ENCODE assay signal across 39 cellular contexts in genomic region chr4:155643087-155643486, GRCh38. TPM values are rescaled to one million over a fixed set of nuclear protein-coding genes. Genes with fewer than 3 reads are reported as not detected.
"Had no signal": no experiment of that assay in that cellular context is flagged by ENCODE, and none has a peak within 500 bp of the region (broad histone marks: within the 10 kb centered on the region; RNA-seq: fewer than 3 reads in every experiment).

No MANE protein-coding gene starts in this region.

- H3K4me3 ChIP-seq: ascending aorta, cardiac muscle cell had no signal

- H3K27ac Mint-ChIP-seq: activated B cell treated with CpG ODN at 0.5 μM for 24 hours; activated CD4-positive, alpha-beta memory T cell treated with anti-CD3 and anti-CD28 coated beads for 36 hours; activated CD4-positive, alpha-beta T cell treated with anti-CD3 and anti-CD28 coated beads, Interleukin-2, amount 10 ng/mL, durations not matched to agents 24 days and 14 days; activated CD8-positive, alpha-beta T cell treated with anti-CD3 and anti-CD28 coated beads for 36 hours; activated naive CD4-positive, alpha-beta T cell treated with anti-CD3 and anti-CD28 coated beads for 36 hours; activated naive CD8-positive, alpha-beta T cell; activated naive CD8-positive, alpha-beta T cell treated with anti-CD3 and anti-CD28 coated beads, Interleukin-2, amount 10 ng/mL, durations not matched to agents 7 days and 5 days; activated naive CD8-positive, alpha-beta T cell treated with anti-CD3 and anti-CD28 coated beads, Interleukin-2, amount 50 U/mL, for 24 hours; activated T-cell treated with anti-CD3 and anti-CD28 coated beads, Interleukin-2, amount 50 U/mL, for 72 hours; activated T-helper 1 cell treated with anti-CD3 and anti-CD28 coated beads, Interleukin-12 subunit alpha, Interleukin-12 subunit beta, Interleukin-2, Interleukin-4 antibody, amounts not matched to agents 30 ng/mL and 10 ng/mL and 1 ng/mL, durations not matched to agents 14 hours and 24 hours and 36 hours; activated T-helper 17 cell treated with anti-CD3 and anti-CD28 coated beads, Interleukin-2, amount 50 U/mL, for 72 hours; brain; T-helper 1 cell treated with Interleukin-12 subunit alpha and Interleukin-12 subunit beta and Interleukin-4 antibody, amounts not matched to agents 30 μg/mL and 1 μg/mL, for 36 hours; T-helper 2 cell treated with Interferon-gamma antibody and Interleukin-4, amounts not matched to agents 5 μg/mL and 100 μg/mL, for 36 hours had no signal

- H3K27me3 Mint-ChIP-seq: activated B cell treated with CpG ODN at 0.5 μM for 24 hours; central memory CD8-positive, alpha-beta T cell had no signal

- DNase-seq: activated B cell treated with CpG ODN at 0.5 μM for 24 hours; activated CD4-positive, alpha-beta memory T cell treated with anti-CD3 and anti-CD28 coated beads for 36 hours; activated CD4-positive, alpha-beta T cell treated with anti-CD3 and anti-CD28 coated beads for 4 hours; activated CD4-positive, alpha-beta T cell treated with anti-CD3 and anti-CD28 coated beads, Interleukin-2, amount 10 ng/mL, durations not matched to agents 24 days and 14 days; activated CD4-positive, alpha-beta T cell treated with anti-CD3 and anti-CD28 coated beads, Interleukin-2, amount 50 U/mL, for 1 hour; activated CD4-positive, alpha-beta T cell treated with anti-CD3 and anti-CD28 coated beads, Interleukin-2, amount 50 U/mL, for 4 hours; activated CD4-positive, CD25-positive, alpha-beta regulatory T cell treated with anti-CD3 and anti-CD28 coated beads, Interleukin-2, amount 50 U/mL, for 72 hours; activated CD8-positive, alpha-beta memory T cell treated with anti-CD3 and anti-CD28 coated beads, Interleukin-2, amount 50 U/mL, for 4 hours; activated CD8-positive, alpha-beta T cell treated with anti-CD3 and anti-CD28 coated beads for 36 hours; activated effector memory CD4-positive, alpha-beta T cell treated with anti-CD3 and anti-CD28 coated beads, Interleukin-2, amount 50 U/mL, for 16 hours; activated gamma-delta T cell treated with Interleukin-2 at 50 U/mL for 16 hours; activated naive CD4-positive, alpha-beta T cell; activated naive CD4-positive, alpha-beta T cell treated with anti-CD3 and anti-CD28 coated beads for 36 hours; activated naive CD4-positive, alpha-beta T cell treated with anti-CD3 and anti-CD28 coated beads, Interleukin-2, amount 50 U/mL, for 16 hours; activated naive CD8-positive, alpha-beta T cell treated with anti-CD3 and anti-CD28 coated beads, Interleukin-2, amount 10 ng/mL, durations not matched to agents 7 days and 5 days; activated naive CD8-positive, alpha-beta T cell treated with anti-CD3 and anti-CD28 coated beads, Interleukin-2, amount 50 U/mL, for 24 hours; activated T-cell treated with anti-CD3 and anti-CD28 coated beads for 4 hours; activated T-cell treated with anti-CD3 and anti-CD28 coated beads, Interleukin-2, amount 50 U/mL, for 1 hour; activated T-cell treated with anti-CD3 and anti-CD28 coated beads, Interleukin-2, amount 50 U/mL, for 4 hours; activated T-cell treated with anti-CD3 and anti-CD28 coated beads, Interleukin-2, amount 50 U/mL, for 72 hours; amygdala; anterior cingulate cortex; caudate nucleus; cerebellar nuclear complex; T-helper 1 cell; T-helper 2 cell; T-helper 9 cell had no signal

- H3K9me3 Mint-ChIP-seq: activated B cell treated with CpG ODN at 0.5 μM for 24 hours; activated CD4-positive, alpha-beta memory T cell treated with anti-CD3 and anti-CD28 coated beads for 36 hours; activated CD4-positive, alpha-beta T cell treated with anti-CD3 and anti-CD28 coated beads, Interleukin-2, amount 10 ng/mL, durations not matched to agents 24 days and 14 days; activated CD8-positive, alpha-beta T cell treated with anti-CD3 and anti-CD28 coated beads for 36 hours; activated naive CD4-positive, alpha-beta T cell treated with anti-CD3 and anti-CD28 coated beads for 36 hours; activated T-cell treated with anti-CD3 and anti-CD28 coated beads, Interleukin-2, amount 50 U/mL, for 4 hours; activated T-helper 1 cell treated with anti-CD3 and anti-CD28 coated beads, Interleukin-12 subunit alpha, Interleukin-12 subunit beta, Interleukin-2, Interleukin-4 antibody, amounts not matched to agents 30 ng/mL and 10 ng/mL and 1 ng/mL, durations not matched to agents 14 hours and 24 hours and 36 hours; activated T-helper 17 cell treated with anti-CD3 and anti-CD28 coated beads, Interleukin-2, amount 50 U/mL, for 72 hours; central memory CD8-positive, alpha-beta T cell; T-helper 1 cell treated with Interleukin-12 subunit alpha and Interleukin-12 subunit beta and Interleukin-4 antibody, amounts not matched to agents 30 μg/mL and 1 μg/mL, for 36 hours; T-helper 2 cell treated with Interferon-gamma antibody and Interleukin-4, amounts not matched to agents 5 μg/mL and 100 μg/mL, for 36 hours had no signal

- H3K36me3 ChIP-seq: ascending aorta, cardiac muscle cell had no signal

- H3K36me3 Mint-ChIP-seq: activated CD4-positive, alpha-beta memory T cell treated with anti-CD3 and anti-CD28 coated beads for 36 hours; activated naive CD8-positive, alpha-beta T cell; activated naive CD8-positive, alpha-beta T cell treated with anti-CD3 and anti-CD28 coated beads, Interleukin-2, amount 10 ng/mL, durations not matched to agents 7 days and 5 days; brain had no signal

- FAIRE-seq: bronchial epithelial cell, TTC549 had no signal

- ATAC-seq: activated CD8-positive, alpha-beta T cell treated with anti-CD3 and anti-CD28 coated beads for 36 hours; activated naive CD8-positive, alpha-beta T cell treated with anti-CD3 and anti-CD28 coated beads, Interleukin-2, amount 50 U/mL, for 24 hours; activated T-cell treated with anti-CD3 and anti-CD28 coated beads, Interleukin-2, amount 50 U/mL, for 4 hours; activated T-cell treated with anti-CD3 and anti-CD28 coated beads, Interleukin-2, amount 50 U/mL, for 72 hours; activated T-helper 17 cell treated with anti-CD3 and anti-CD28 coated beads, Interleukin-2, amount 50 U/mL, for 72 hours had no signal

- H3K9me3 ChIP-seq: ascending aorta had no signal

- H3K4me1 Mint-ChIP-seq: activated T-helper 17 cell treated with anti-CD3 and anti-CD28 coated beads, Interleukin-2, amount 50 U/mL, for 72 hours; central memory CD8-positive, alpha-beta T cell had no signal

- H3K27ac ChIP-seq: ascending aorta, cardiac muscle cell, VCaP had no signal

- H3K27me3 ChIP-seq: ascending aorta, cardiac muscle cell had no signal

- H3K4me3 Mint-ChIP-seq: activated B cell treated with CpG ODN at 0.5 μM for 24 hours; activated CD4-positive, alpha-beta memory T cell treated with anti-CD3 and anti-CD28 coated beads for 36 hours; activated CD4-positive, alpha-beta T cell treated with anti-CD3 and anti-CD28 coated beads, Interleukin-2, amount 10 ng/mL, durations not matched to agents 24 days and 14 days; activated CD8-positive, alpha-beta T cell treated with anti-CD3 and anti-CD28 coated beads for 36 hours; activated naive CD4-positive, alpha-beta T cell treated with anti-CD3 and anti-CD28 coated beads for 36 hours; activated naive CD8-positive, alpha-beta T cell; activated naive CD8-positive, alpha-beta T cell treated with anti-CD3 and anti-CD28 coated beads, Interleukin-2, amount 10 ng/mL, durations not matched to agents 7 days and 5 days; activated naive CD8-positive, alpha-beta T cell treated with anti-CD3 and anti-CD28 coated beads, Interleukin-2, amount 50 U/mL, for 24 hours; activated T-cell treated with anti-CD3 and anti-CD28 coated beads, Interleukin-2, amount 50 U/mL, for 4 hours; activated T-cell treated with anti-CD3 and anti-CD28 coated beads, Interleukin-2, amount 50 U/mL, for 72 hours; activated T-helper 1 cell treated with anti-CD3 and anti-CD28 coated beads, Interleukin-12 subunit alpha, Interleukin-12 subunit beta, Interleukin-2, Interleukin-4 antibody, amounts not matched to agents 30 ng/mL and 10 ng/mL and 1 ng/mL, durations not matched to agents 14 hours and 24 hours and 36 hours; activated T-helper 17 cell treated with anti-CD3 and anti-CD28 coated beads, Interleukin-2, amount 50 U/mL, for 72 hours; brain; central memory CD8-positive, alpha-beta T cell; T-helper 1 cell treated with Interleukin-12 subunit alpha and Interleukin-12 subunit beta and Interleukin-4 antibody, amounts not matched to agents 30 μg/mL and 1 μg/mL, for 36 hours; T-helper 2 cell treated with Interferon-gamma antibody and Interleukin-4, amounts not matched to agents 5 μg/mL and 100 μg/mL, for 36 hours had no signal

RNA-seq across cellular contexts. Expression of gene GUCY1A1, which starts 23.6 kb away (rescaled TPM):
- total RNA-seq: activated CD4-positive, alpha-beta memory T cell treated with anti-CD3 and anti-CD28 coated beads for 36 hours; activated CD4-positive, alpha-beta T cell treated with anti-CD3 and anti-CD28 coated beads, Interleukin-2, amount 10 ng/mL, durations not matched to agents 24 days and 14 days; activated naive CD8-positive, alpha-beta T cell treated with anti-CD3 and anti-CD28 coated beads, Interleukin-2, amount 10 ng/mL, durations not matched to agents 7 days and 5 days; activated T-helper 17 cell treated with anti-CD3 and anti-CD28 coated beads, Interleukin-2, amount 50 U/mL, for 72 hours had no signal
